10 cellular contexts compared by ENCODE assay signal in the genomic region with DNA sequence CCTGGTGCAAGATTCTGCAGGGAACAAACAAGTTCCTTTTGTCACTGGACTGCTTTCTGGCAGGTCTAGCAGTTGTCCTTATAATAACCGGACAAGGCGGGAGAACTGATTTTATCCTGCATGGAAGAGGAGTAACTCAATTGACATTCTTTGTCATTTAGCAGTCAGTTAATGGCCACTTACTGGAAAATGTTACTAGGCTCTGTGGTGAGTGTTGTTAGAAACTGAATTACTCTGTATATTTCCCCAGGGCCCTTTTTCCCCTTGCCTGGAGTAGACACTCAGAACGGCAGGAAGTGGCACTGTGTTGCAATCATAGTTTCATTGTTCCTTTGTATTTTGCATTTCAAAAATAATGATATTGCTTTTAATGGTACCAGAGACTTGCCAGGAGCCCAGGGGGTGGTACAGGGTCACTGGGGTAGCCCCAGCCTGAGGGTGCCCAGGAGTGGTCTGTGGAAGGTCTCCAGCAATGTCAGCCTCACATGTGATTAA. TPM values are rescaled to one million over a fixed set of nuclear protein-coding genes. Genes with fewer than 3 reads are reported as not detected.
DNase-seq lines count a peak whose midpoint lies in the region; ATAC-seq, FAIRE-seq and TF ChIP-seq lines count a peak whose summit lies in the region.
"Had no signal": no experiment of that assay in that cellular context is flagged by ENCODE, and none has a peak within 500 bp of the region (broad histone marks: within the 10 kb centered on the region; RNA-seq: fewer than 3 reads in every experiment).

No MANE protein-coding gene starts in this region.

- ATAC-seq in GM12878 (peak; percentile 48), mucosa of descending colon (peak; percentile 45), GM21526 (IDR thresholded peaks at IDR 0.05; ENCODE audit: low FRiP score, unreplicated experiment) (no peak), GM18502 (IDR thresholded peaks at IDR 0.05; ENCODE audit: poor library complexity, unreplicated experiment) (no peak)

- H2AFZ ChIP-seq in GM12878 (ENCODE audit: control insufficient read depth, low read depth, low read length): no peak overlapping the region

- H3K27ac ChIP-seq in GM12878 (ENCODE audit: control insufficient read depth, insufficient read depth): no peak overlapping the region

- CTCF ChIA-PET in GM12878 (lab: Yijun Ruan, JAX): no interaction called here

- peak; percentile 89 for DNase-seq in DMS153 (lab: John Stamatoyannopoulos, UW)
- DNase-seq in MV-4-11 (lab: John Stamatoyannopoulos, UW): peak; percentile 84
- no peak for DNase-seq in GM12878 (ENCODE audit: low read depth, low spot score)
- DNase-seq in mucosa of descending colon: no peak
- no peak for DNase-seq in GM12891 (ENCODE audit: insufficient read length, low spot score)
- DNase-seq in GM20000 (ENCODE audit: low spot score): no peak
- DNase-seq: activated CD4-positive, alpha-beta T cell treated with anti-CD3 and anti-CD28 coated beads, Interleukin-2, amount 50 U/mL, for 4 hours; hippocampal formation had no signal

- no peak for FAIRE-seq in GM12878 (lab: Jason Lieb, UNC)
- no peak for FAIRE-seq in GM12891 (lab: Jason Lieb, UNC)

- TF ChIP-seq EP300 in GM12878 (IDR thresholded peaks at IDR 0.05; ENCODE audit: borderline replicate concordance in 1 of 2, control insufficient read depth in 1 of 2, low read depth in 2 of 2, low read length in 2 of 2): no peak

- RAD21 ChIA-PET in GM12878 (lab: Charles Lee; ENCODE audit: unreplicated experiment): no interaction called here

- POLR2A ChIA-PET in GM12878 (lab: Charles Lee): no interaction called here

- H3K9me3 ChIP-seq in GM12878 (replicated peaks; ENCODE audit: control insufficient read depth, insufficient read depth, low read length) (no peaks in the 10 kb centered on the region; the same call in 2 of the 3 replicates), mucosa of descending colon (no peaks in the 10 kb centered on the region)

- no peak overlapping the region for H3K9ac ChIP-seq in GM12878 (ENCODE audit: control insufficient read depth, insufficient read depth, low read length)

- BruUV-seq in GM12878 (replicated peaks; lab: Mats Ljungman, UMichigan): no TSS peak

- no peak overlapping the region for H3K4me2 ChIP-seq in GM12878 (ENCODE audit: control insufficient read depth, insufficient read depth)

- no peak for TF ChIP-seq CTCF in GM12878 (IDR thresholded peaks at IDR 0.05 in 2 of 3, conservative IDR thresholded peaks at IDR 0.05 in 1 of 3; ENCODE audit: control insufficient read depth in 2 of 3, extremely low read depth in 1 of 3, insufficient read depth in 1 of 3, low read depth in 3 of 3, low read length in 3 of 3)
- TF ChIP-seq CTCF in mucosa of descending colon (IDR thresholded peaks at IDR 0.05): no peak
- no peak for TF ChIP-seq CTCF in GM20000 (IDR thresholded peaks at IDR 0.05; ENCODE audit: extremely low read depth, missing control alignments)

- H3K4me3 ChIP-seq in GM12878 (no peak overlapping the region), mucosa of descending colon (no peak overlapping the region)

- in situ Hi-C loops in GM12878 (cut with MboI): no loop called here

- WGBS in GM12878 (ENCODE audit: insufficient coverage, insufficient replicate concordance, low lambda C conversion rate, missing lambda C conversion rate): 67% methylated on average over 3 of the region's 3 CpGs

- intact Hi-C loops in GM12878 (cut with micrococcal nuclease; ENCODE audit: unreplicated experiment) (no loop called here), mucosa of descending colon (cut with DNase I, micrococcal nuclease) (no loop called here)

- SMC1A ChIA-PET in GM12878 (lab: Charles Lee; ENCODE audit: uncharacterized antibody, unreplicated experiment): no interaction called here

- TF ChIP-seq RAD21 in GM12878 (IDR thresholded peaks at IDR 0.05; ENCODE audit: insufficient read depth, low read depth, low read length): no peak

- H3K79me2 ChIP-seq in GM12878 (ENCODE audit: control insufficient read depth, insufficient read depth, low read length): no peaks in the 10 kb centered on the region

- H3K4me1 ChIP-seq in GM12878 (ENCODE audit: control insufficient read depth, insufficient read depth, low read length) (no peaks in the 10 kb centered on the region), mucosa of descending colon (ENCODE audit: low read depth) (no peaks in the 10 kb centered on the region)

- no peaks in the 10 kb centered on the region; a peak in 1 of 4 replicates for H3K27me3 ChIP-seq in GM12878 (replicated peaks in 1 of 2; ENCODE audit: control insufficient read depth in 2 of 2, insufficient read depth in 2 of 2, low read length in 1 of 2)

- no peak for TF ChIP-seq POLR2A in GM12878 (IDR thresholded peaks at IDR 0.05; ENCODE audit: low read depth, low read length)
- TF ChIP-seq POLR2A in GM12891 (IDR thresholded peaks at IDR 0.05; ENCODE audit: low read depth, low read length): no peak

- H3K36me3 ChIP-seq in GM12878 (ENCODE audit: control insufficient read depth in 2 of 2, insufficient read depth in 2 of 2, low read length in 1 of 2) (no peaks in the 10 kb centered on the region), mucosa of descending colon (ENCODE audit: low read depth) (no peaks in the 10 kb centered on the region)

- no peaks in the 10 kb centered on the region for H4K20me1 ChIP-seq in GM12878 (ENCODE audit: control insufficient read depth, insufficient read depth)

TF ChIP-seq in GM12878, 131 proteins besides CTCF, POLR2A, EP300 and RAD21 (continues in another document):
- TF ChIP-seq, protein P1, sequence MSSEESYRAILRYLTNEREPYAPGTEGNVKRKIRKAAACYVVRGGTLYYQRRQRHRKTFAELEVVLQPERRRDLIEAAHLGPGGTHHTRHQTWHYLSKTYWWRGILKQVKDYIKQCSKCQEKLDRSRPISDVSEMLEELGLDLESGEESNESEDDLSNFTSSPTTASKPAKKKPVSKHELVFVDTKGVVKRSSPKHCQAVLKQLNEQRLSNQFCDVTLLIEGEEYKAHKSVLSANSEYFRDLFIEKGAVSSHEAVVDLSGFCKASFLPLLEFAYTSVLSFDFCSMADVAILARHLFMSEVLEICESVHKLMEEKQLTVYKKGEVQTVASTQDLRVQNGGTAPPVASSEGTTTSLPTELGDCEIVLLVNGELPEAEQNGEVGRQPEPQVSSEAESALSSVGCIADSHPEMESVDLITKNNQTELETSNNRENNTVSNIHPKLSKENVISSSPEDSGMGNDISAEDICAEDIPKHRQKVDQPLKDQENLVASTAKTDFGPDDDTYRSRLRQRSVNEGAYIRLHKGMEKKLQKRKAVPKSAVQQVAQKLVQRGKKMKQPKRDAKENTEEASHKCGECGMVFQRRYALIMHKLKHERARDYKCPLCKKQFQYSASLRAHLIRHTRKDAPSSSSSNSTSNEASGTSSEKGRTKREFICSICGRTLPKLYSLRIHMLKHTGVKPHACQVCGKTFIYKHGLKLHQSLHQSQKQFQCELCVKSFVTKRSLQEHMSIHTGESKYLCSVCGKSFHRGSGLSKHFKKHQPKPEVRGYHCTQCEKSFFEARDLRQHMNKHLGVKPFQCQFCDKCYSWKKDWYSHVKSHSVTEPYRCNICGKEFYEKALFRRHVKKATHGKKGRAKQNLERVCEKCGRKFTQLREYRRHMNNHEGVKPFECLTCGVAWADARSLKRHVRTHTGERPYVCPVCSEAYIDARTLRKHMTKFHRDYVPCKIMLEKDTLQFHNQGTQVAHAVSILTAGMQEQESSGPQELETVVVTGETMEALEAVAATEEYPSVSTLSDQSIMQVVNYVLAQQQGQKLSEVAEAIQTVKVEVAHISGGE (CRISPR knock-in tag; IDR thresholded peaks at IDR 0.05): no peak

TF ChIP-seq in GM12891, 5 proteins besides CTCF, POLR2A, EP300 and RAD21:
- no peak for TF ChIP-seq POU2F2 (IDR thresholded peaks at IDR 0.05; ENCODE audit: low read depth, low read length)
- TF ChIP-seq SPI1 (IDR thresholded peaks at IDR 0.05; ENCODE audit: low read depth, low read length): no peak
- TF ChIP-seq POLR2AphosphoS5 (IDR thresholded peaks at IDR 0.05; ENCODE audit: low read depth, low read length): no peak
- TF ChIP-seq PAX5 (IDR thresholded peaks at IDR 0.05; ENCODE audit: insufficient read depth, low read length, severe bottlenecking): no peak
- no peak for TF ChIP-seq TAF1 (IDR thresholded peaks at IDR 0.05; ENCODE audit: low read depth, low read length)

RNA-seq across cellular contexts. Expression of a gene that starts 41.1 kb away (rescaled TPM):
- 3.9 and 5.0 TPM in 2 replicates for total RNA-seq in GM12878 (2013; cell fraction: nucleolus; rRNA removed)
- total RNA-seq in GM12878 (2014; rRNA removed) (0.06 TPM in 1 of 2 replicates, not detected in the other), GM12878 (2014; rRNA removed; fragmentation: Illumina TruSeq; extraction: Trizol) (0.09 TPM in 1 of 2 replicates, not detected in the other), GM12878 (2021) (0.08 and 0.11 TPM in 2 replicates), mucosa of descending colon (10 to 100 TPM in 1 of 3 donors, 1 to 10 TPM in 2; 5.8 to 24.0 (median 9.3) TPM)
- 0.04 TPM for polyA plus RNA-seq in GM12878 (2011; ENCODE audit: low read depth)
- polyA plus RNA-seq in GM12878 (2011; rRNA removed) (2.4 and 2.9 TPM in 2 replicates), GM12878 (2014; fragmentation: Illumina TruSeq; extraction: Trizol) (0.01 and 0.08 TPM in 2 replicates), GM12878 (2014; fragmentation: Nextera tagmentation; extraction: Ambion mirVana) (not detected), GM12878 (2014; rRNA removed) (0.06 TPM in 1 of 2 replicates, not detected in the other), GM12878 (2016; fragmentation: Nextera tagmentation; extraction: Ambion mirVana) (not detected)
- 2.6 and 4.0 TPM in 2 replicates for polyA plus RNA-seq in GM12878 (2011; cell fraction: cytosol; rRNA removed)
- 5.5 and 6.1 TPM in 2 replicates for polyA plus RNA-seq in GM12878 (2011; cell fraction: nucleus; rRNA removed)
- 0.04 TPM in 1 of 2 replicates, not detected in the other for polyA plus RNA-seq in GM12878 (2012)
- polyA minus RNA-seq in GM12878 (2011; rRNA and poly(A)+ RNA removed): 14.2 and 16.9 TPM in 2 replicates
- 2.3 and 4.2 TPM in 2 replicates for polyA minus RNA-seq in GM12878 (2011; cell fraction: cytosol; rRNA and poly(A)+ RNA removed)
- polyA minus RNA-seq in GM12878 (2011; cell fraction: nucleus; rRNA and poly(A)+ RNA removed): 19.7 and 29.3 TPM in 2 replicates
- not detected for polyA plus RNA-seq in GM12891 (2012; ENCODE audit: low read depth, missing spikeins)

Comparison
In these comparisons a context has a peak if more than half of its experiments do, and no peak if none do; other contexts are left out.
1. DNase-seq: peak in DMS153 (single experiment) and MV-4-11 (single experiment); none in GM12878 (single experiment), mucosa of descending colon (0 of 3), GM12891 (single experiment) and GM20000 (single experiment).
2. ATAC-seq: peak in GM12878 (single experiment) and mucosa of descending colon (single experiment); none in GM21526 (single experiment) and GM18502 (single experiment).